9 cellular contexts compared by ENCODE assay signal in genomic region chr7:43612599-43613589, GRCh38. TPM values are rescaled to one million over a fixed set of nuclear protein-coding genes. Genes with fewer than 3 reads are reported as not detected.
DNase-seq lines count a peak whose midpoint lies in the region; ATAC-seq and TF ChIP-seq lines count a peak whose summit lies in the region.
"Had no signal": no experiment of that assay in that cellular context is flagged by ENCODE, and none has a peak within 500 bp of the region (broad histone marks: within the 10 kb centered on the region; RNA-seq: fewer than 3 reads in every experiment).

No MANE protein-coding gene starts in this region.

- H3K27me3 ChIP-seq in osteoblast (ENCODE audit: insufficient read depth, low read length), result no peaks in the 10 kb centered on the region
- H3K27me3 ChIP-seq in tibial nerve, result no peaks in the 10 kb centered on the region

- peak overlapping the region; percentile 42 for H3K4me2 ChIP-seq in osteoblast (ENCODE audit: insufficient read depth, low read length)

- H3K4me1 Mint-ChIP-seq in activated T-helper 2 cell treated with anti-CD3 and anti-CD28 coated beads, Interferon-gamma antibody, Interleukin-2, Interleukin-4, amounts not matched to agents 10 μg/mL and 5 μg/mL and 100 μg/mL, durations not matched to agents 14 hours and 24 hours and 36 hours (ENCODE audit: low read depth), result peaks cover 31% of the 10 kb centered on the region

- peaks cover 87% of the 10 kb centered on the region for H3K79me2 ChIP-seq in osteoblast (ENCODE audit: insufficient read depth, low read length)

- H3K4me3 ChIP-seq in osteoblast (ENCODE audit: insufficient read depth, low read length) (no peak overlapping the region), tibial nerve (no peak overlapping the region)
- H3K4me3 ChIP-seq: lung had no signal

- no peak for TF ChIP-seq EP300 in tibial nerve (IDR thresholded peaks at IDR 0.05)

- H3K27ac ChIP-seq in osteoblast (ENCODE audit: low read depth, low read length) (peak overlapping the region; percentile 60), tibial nerve (peak overlapping the region in 2 of 4 donors; percentile 55 to 58)

- H3K4me1 ChIP-seq in osteoblast (ENCODE audit: insufficient read depth, low read length) (peaks cover 30% of the 10 kb centered on the region), tibial nerve (peaks cover 0 to 30% (median 20%) of the 10 kb centered on the region in 4 donors)

- H4K20me1 ChIP-seq in osteoblast (ENCODE audit: insufficient read depth, low read length), result peaks cover 53% of the 10 kb centered on the region

- H3K9me3 Mint-ChIP-seq in activated T-helper 2 cell treated with anti-CD3 and anti-CD28 coated beads, Interferon-gamma antibody, Interleukin-2, Interleukin-4, amounts not matched to agents 10 μg/mL and 5 μg/mL and 100 μg/mL, durations not matched to agents 14 hours and 24 hours and 36 hours, result no peaks in the 10 kb centered on the region

- peaks cover 61% of the 10 kb centered on the region for H3K36me3 Mint-ChIP-seq in activated T-helper 2 cell treated with anti-CD3 and anti-CD28 coated beads, Interferon-gamma antibody, Interleukin-2, Interleukin-4, amounts not matched to agents 10 μg/mL and 5 μg/mL and 100 μg/mL, durations not matched to agents 14 hours and 24 hours and 36 hours (ENCODE audit: low read depth)

- TF ChIP-seq CTCF in osteoblast (IDR thresholded peaks at IDR 0.05; ENCODE audit: extremely low read depth, low read depth, low read length), result no peak
- TF ChIP-seq CTCF in tibial nerve (IDR thresholded peaks at IDR 0.05), result no peak

- intact Hi-C loops in activated T-helper 2 cell treated with anti-CD3 and anti-CD28 coated beads, Interferon-gamma antibody, Interleukin-2, Interleukin-4, amounts not matched to agents 10 μg/mL and 5 μg/mL and 100 μg/mL, durations not matched to agents 14 hours and 24 hours and 36 hours (cut with micrococcal nuclease), result loop anchor here (1.0 to 2.0 kb wide), 5 partner anchors 9 to 35 kb away; no protein-coding TSS in a partner anchor

- H3K27me3 Mint-ChIP-seq in activated T-helper 2 cell treated with anti-CD3 and anti-CD28 coated beads, Interferon-gamma antibody, Interleukin-2, Interleukin-4, amounts not matched to agents 10 μg/mL and 5 μg/mL and 100 μg/mL, durations not matched to agents 14 hours and 24 hours and 36 hours (ENCODE audit: low read depth), result no peaks in the 10 kb centered on the region

- in situ Hi-C loops in KBM-7 (cut with MboI; ENCODE audit: low pct_unique_long_range_greater_than_20kb, low sequenced_read_pairs), result no loop called here

- H3K36me3 ChIP-seq in osteoblast (ENCODE audit: insufficient read depth, low read length) (peaks cover 65% of the 10 kb centered on the region), tibial nerve (peaks cover 0 to 40% (median 0%) of the 10 kb centered on the region in 3 donors)

- H3K9me3 ChIP-seq in osteoblast (ENCODE audit: low read depth, low read length) (no peaks in the 10 kb centered on the region), tibial nerve (no peaks in the 10 kb centered on the region)

- no peak for TF ChIP-seq POLR2A in tibial nerve (IDR thresholded peaks at IDR 0.05)

- ATAC-seq in GM18498 (IDR thresholded peaks at IDR 0.05; ENCODE audit: unreplicated experiment) (peak; percentile 64), HG02610 (IDR thresholded peaks at IDR 0.05; ENCODE audit: unreplicated experiment) (peak; percentile 89)

- H3K4me3 Mint-ChIP-seq in activated T-helper 2 cell treated with anti-CD3 and anti-CD28 coated beads, Interferon-gamma antibody, Interleukin-2, Interleukin-4, amounts not matched to agents 10 μg/mL and 5 μg/mL and 100 μg/mL, durations not matched to agents 14 hours and 24 hours and 36 hours (ENCODE audit: low read depth), result peak overlapping the region; percentile 1

- H2AFZ ChIP-seq in osteoblast (ENCODE audit: low read length), result no peak overlapping the region

- H3K27ac Mint-ChIP-seq in activated T-helper 2 cell treated with anti-CD3 and anti-CD28 coated beads, Interferon-gamma antibody, Interleukin-2, Interleukin-4, amounts not matched to agents 10 μg/mL and 5 μg/mL and 100 μg/mL, durations not matched to agents 14 hours and 24 hours and 36 hours, result peak overlapping the region; percentile 70

- no peak for DNase-seq in activated T-helper 2 cell treated with anti-CD3 and anti-CD28 coated beads, Interferon-gamma antibody, Interleukin-2, Interleukin-4, amounts not matched to agents 10 μg/mL and 5 μg/mL and 100 μg/mL, durations not matched to agents 14 hours and 24 hours and 36 hours (ENCODE audit: low spot score)
- peak; percentile 68 for DNase-seq in osteoblast (ENCODE audit: insufficient read length, low spot score, missing footprints)
- DNase-seq in NCI-H128 (lab: John Stamatoyannopoulos, UW; ENCODE audit: unreplicated experiment), result no peak
- DNase-seq in tibial nerve (ENCODE audit: low spot score in 2 of 2), result no peak
- DNase-seq in dermis blood vessel endothelial cell, result no peak
- DNase-seq in KBM-7, result no peak

- 29 to 31% methylated on average over 3 of the region's 3 CpGs for WGBS in tibial nerve, 2 donors

RNA-seq across cellular contexts. Expression of gene STK17A, which starts 30.0 kb away (rescaled TPM):
- total RNA-seq in activated T-helper 2 cell treated with anti-CD3 and anti-CD28 coated beads, Interferon-gamma antibody, Interleukin-2, Interleukin-4, amounts not matched to agents 10 μg/mL and 5 μg/mL and 100 μg/mL, durations not matched to agents 14 hours and 24 hours and 36 hours, result 20.4 and 21.7 TPM in 2 replicates
- total RNA-seq in osteoblast (95.2 and 109 TPM in 2 replicates), tibial nerve (10 to 100 TPM in 2 of 4 donors, 1 to 10 TPM in 2; 9.0 to 23.6 (median 13.5) TPM), dermis blood vessel endothelial cell (70.1 and 88.7 TPM in 2 replicates)
